In the genomic region with DNA sequence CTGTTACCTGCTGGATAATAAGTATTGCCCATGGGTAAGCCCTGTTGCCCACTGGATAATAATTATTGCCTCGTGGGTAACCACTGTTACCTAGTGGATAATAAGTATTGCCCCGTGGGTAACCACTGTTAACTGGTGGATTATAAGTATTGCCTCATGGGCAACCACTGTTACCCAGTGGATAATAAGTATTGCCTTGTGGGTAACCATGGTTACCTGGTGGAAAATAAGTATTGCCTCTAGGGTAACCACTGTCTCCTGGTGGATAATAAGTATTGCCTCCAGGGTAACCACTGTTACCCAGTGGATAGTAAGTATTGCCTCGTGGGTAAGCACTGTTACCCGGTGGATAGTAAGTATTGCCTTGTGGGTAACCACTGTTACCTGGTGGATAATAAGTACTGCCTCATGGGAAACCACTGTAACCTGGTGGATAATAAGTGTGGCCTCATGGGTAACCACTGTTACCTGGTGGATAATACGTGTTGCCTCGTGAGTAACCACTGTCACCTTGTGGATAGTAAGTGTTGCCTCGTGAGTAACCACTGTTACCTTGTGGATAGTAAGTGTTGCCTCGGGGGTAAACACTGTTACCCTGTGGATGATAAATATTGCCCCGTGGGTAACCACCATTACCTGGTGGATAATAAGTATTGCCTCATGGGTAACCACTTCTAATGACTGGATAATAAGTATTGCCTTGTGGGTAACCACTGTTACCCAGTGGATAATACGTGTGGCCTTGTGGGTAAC, we compare ENCODE assay signal across 25 cellular contexts. TPM values are rescaled to one million over a fixed set of nuclear protein-coding genes. Genes with fewer than 3 reads are reported as not detected.
DNase-seq lines count a peak whose midpoint lies in the region; ATAC-seq, FAIRE-seq and TF ChIP-seq lines count a peak whose summit lies in the region.
"Had no signal": no experiment of that assay in that cellular context is flagged by ENCODE, and none has a peak within 500 bp of the region (broad histone marks: within the 10 kb centered on the region; RNA-seq: fewer than 3 reads in every experiment).

No MANE protein-coding gene starts in this region.

- no peak overlapping the region for H3K4me2 ChIP-seq in GM12878 (ENCODE audit: control insufficient read depth, insufficient read depth)

- FAIRE-seq in GM18507 (lab: Jason Lieb, UNC) = peak; percentile 65
- FAIRE-seq in GM12878 (lab: Jason Lieb, UNC) = no peak
- FAIRE-seq: A204.1, H54, HepG2 had no signal

- no peaks in the 10 kb centered on the region for H3K9me3 Mint-ChIP-seq in osteocyte (ENCODE audit: unreplicated experiment)
- H3K9me3 Mint-ChIP-seq: CD8-positive, alpha-beta memory T cell had no signal

- H3K36me3 ChIP-seq in GM12878 (ENCODE audit: control insufficient read depth in 2 of 2, insufficient read depth in 2 of 2, low read length in 1 of 2) = no peaks in the 10 kb centered on the region
- H3K36me3 ChIP-seq: BE2C had no signal

- H3K36me3 Mint-ChIP-seq in osteocyte (ENCODE audit: unreplicated experiment) = no peaks in the 10 kb centered on the region
- H3K36me3 Mint-ChIP-seq: CD4-positive, CD25-positive, alpha-beta regulatory T cell; CD8-positive, alpha-beta memory T cell; IgD-negative memory B cell had no signal

- no peak for TF ChIP-seq RAD21 in GM12878 (IDR thresholded peaks at IDR 0.05; ENCODE audit: insufficient read depth, low read depth, low read length)

- RAD21 ChIA-PET in GM12878 (lab: Charles Lee; ENCODE audit: unreplicated experiment) = no interaction called here

- H4K20me1 ChIP-seq in GM12878 (ENCODE audit: control insufficient read depth, insufficient read depth) = no peaks in the 10 kb centered on the region

- H3K27ac ChIP-seq in GM12878 (ENCODE audit: control insufficient read depth, insufficient read depth) = no peak overlapping the region
- H3K27ac ChIP-seq: GM23248, HL-60 had no signal

- under 1% methylated on average over 10 of the region's 10 CpGs for WGBS in GM12878 (ENCODE audit: insufficient coverage, insufficient replicate concordance, low lambda C conversion rate, missing lambda C conversion rate)

- POLR2A ChIA-PET in GM12878 (lab: Charles Lee) = no interaction called here

- no peak overlapping the region for H3K27ac Mint-ChIP-seq in osteocyte (ENCODE audit: unreplicated experiment)
- H3K27ac Mint-ChIP-seq: CD4-positive, CD25-positive, alpha-beta regulatory T cell; CD8-positive, alpha-beta memory T cell; IgD-negative memory B cell had no signal

- peaks cover 4% of the 10 kb centered on the region for H3K9me3 ChIP-seq in GM12878 (replicated peaks; ENCODE audit: control insufficient read depth, insufficient read depth, low read length)

- H3K4me3 Mint-ChIP-seq in osteocyte (ENCODE audit: unreplicated experiment) = no peak overlapping the region
- H3K4me3 Mint-ChIP-seq: CD4-positive, CD25-positive, alpha-beta regulatory T cell; CD8-positive, alpha-beta memory T cell; IgD-negative memory B cell had no signal

- BruUV-seq in GM12878 (replicated peaks; lab: Mats Ljungman, UMichigan) = no TSS peak

- no peak overlapping the region for H2AFZ ChIP-seq in GM12878 (ENCODE audit: control insufficient read depth, low read depth, low read length)
- H2AFZ ChIP-seq: GM23248 had no signal

- TF ChIP-seq CTCF in GM12878 (IDR thresholded peaks at IDR 0.05 in 2 of 3, conservative IDR thresholded peaks at IDR 0.05 in 1 of 3; ENCODE audit: control insufficient read depth in 2 of 3, extremely low read depth in 1 of 3, insufficient read depth in 1 of 3, low read depth in 3 of 3, low read length in 3 of 3) (no peak), osteocyte (IDR thresholded peaks at IDR 0.05) (no peak)

- no peaks in the 10 kb centered on the region for H3K4me1 ChIP-seq in GM12878 (ENCODE audit: control insufficient read depth, insufficient read depth, low read length)
- H3K4me1 ChIP-seq: BE2C had no signal

- no peaks in the 10 kb centered on the region for H3K4me1 Mint-ChIP-seq in osteocyte (ENCODE audit: unreplicated experiment)
- H3K4me1 Mint-ChIP-seq: CD4-positive, CD25-positive, alpha-beta regulatory T cell; CD8-positive, alpha-beta memory T cell; IgD-negative memory B cell had no signal

- in situ Hi-C loops in GM12878 (cut with MboI) = no loop called here

- SMC1A ChIA-PET in GM12878 (lab: Charles Lee; ENCODE audit: uncharacterized antibody, unreplicated experiment) = no interaction called here

- no peak for TF ChIP-seq EP300 in GM12878 (IDR thresholded peaks at IDR 0.05; ENCODE audit: borderline replicate concordance in 1 of 2, control insufficient read depth in 1 of 2, low read depth in 2 of 2, low read length in 2 of 2)

- CTCF ChIA-PET in GM12878 (lab: Yijun Ruan, JAX) = no interaction called here

- no peak overlapping the region for H3K9ac ChIP-seq in GM12878 (ENCODE audit: control insufficient read depth, insufficient read depth, low read length)
- H3K9ac ChIP-seq: GM23248 had no signal

- H3K27me3 Mint-ChIP-seq in osteocyte (ENCODE audit: unreplicated experiment) = no peaks in the 10 kb centered on the region
- H3K27me3 Mint-ChIP-seq: CD4-positive, CD25-positive, alpha-beta regulatory T cell; CD8-positive, alpha-beta memory T cell; IgD-negative memory B cell had no signal

- no peak overlapping the region for H3K4me3 ChIP-seq in GM12878
- H3K4me3 ChIP-seq: GM23248 had no signal

- intact Hi-C loops in GM12878 (cut with micrococcal nuclease; ENCODE audit: unreplicated experiment) = no loop called here

- no peaks in the 10 kb centered on the region for H3K27me3 ChIP-seq in GM12878 (replicated peaks in 1 of 2; ENCODE audit: control insufficient read depth in 2 of 2, insufficient read depth in 2 of 2, low read length in 1 of 2)
- H3K27me3 ChIP-seq: BE2C had no signal

- peak; percentile 31 for ATAC-seq in GM12878
- ATAC-seq: HepG2 had no signal

- DNase-seq in GM18507 (ENCODE audit: extremely low spot score, insufficient read length, low read depth) (no peak), GM12878 (ENCODE audit: low read depth, low spot score) (no peak), osteocyte (ENCODE audit: extremely low spot score, unreplicated experiment) (peak; percentile 21), MV-4-11 (lab: John Stamatoyannopoulos, UW) (no peak), HT-29 (ENCODE audit: low spot score) (no peak)
- DNase-seq in activated effector memory CD4-positive, alpha-beta T cell treated with anti-CD3 and anti-CD28 coated beads, Interleukin-2, amount 50 U/mL, for 16 hours = no peak
- DNase-seq: ACHN; BE2C; C1 segment of cervical spinal cord; CD4-positive, CD25-positive, alpha-beta regulatory T cell; CD8-positive, alpha-beta memory T cell; COR-L47; DMS153; DMS79; GDM1; GM23248; HCEC 1CT; Kasumi-1; KG1 had no signal

- TF ChIP-seq POLR2A in GM12878 (IDR thresholded peaks at IDR 0.05; ENCODE audit: low read depth, low read length) = no peak

- H3K79me2 ChIP-seq in GM12878 (ENCODE audit: control insufficient read depth, insufficient read depth, low read length) = no peaks in the 10 kb centered on the region

TF ChIP-seq in GM12878, 131 proteins besides CTCF, POLR2A, EP300 and RAD21 (continues in another document):
- TF ChIP-seq, protein P1, sequence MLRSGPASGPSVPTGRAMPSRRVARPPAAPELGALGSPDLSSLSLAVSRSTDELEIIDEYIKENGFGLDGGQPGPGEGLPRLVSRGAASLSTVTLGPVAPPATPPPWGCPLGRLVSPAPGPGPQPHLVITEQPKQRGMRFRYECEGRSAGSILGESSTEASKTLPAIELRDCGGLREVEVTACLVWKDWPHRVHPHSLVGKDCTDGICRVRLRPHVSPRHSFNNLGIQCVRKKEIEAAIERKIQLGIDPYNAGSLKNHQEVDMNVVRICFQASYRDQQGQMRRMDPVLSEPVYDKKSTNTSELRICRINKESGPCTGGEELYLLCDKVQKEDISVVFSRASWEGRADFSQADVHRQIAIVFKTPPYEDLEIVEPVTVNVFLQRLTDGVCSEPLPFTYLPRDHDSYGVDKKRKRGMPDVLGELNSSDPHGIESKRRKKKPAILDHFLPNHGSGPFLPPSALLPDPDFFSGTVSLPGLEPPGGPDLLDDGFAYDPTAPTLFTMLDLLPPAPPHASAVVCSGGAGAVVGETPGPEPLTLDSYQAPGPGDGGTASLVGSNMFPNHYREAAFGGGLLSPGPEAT (IDR thresholded peaks at IDR 0.05; ENCODE audit: low read depth) = no peak; the same call in 1 of the 2 replicates

RNA-seq across cellular contexts. Expression of a gene that starts 29.0 kb away (rescaled TPM):
- total RNA-seq in GM12878 (2013; cell fraction: nucleolus; rRNA removed) = not detected in 2 replicates
- not detected in 2 replicates for total RNA-seq in GM12878 (2014; rRNA removed)
- not detected in 2 replicates for total RNA-seq in GM12878 (2014; rRNA removed; fragmentation: Illumina TruSeq; extraction: Trizol)
- total RNA-seq in GM12878 (2021) = not detected in 2 replicates
- not detected for polyA plus RNA-seq in GM12878 (2011; ENCODE audit: low read depth)
- not detected in 2 replicates for polyA plus RNA-seq in GM12878 (2011; rRNA removed)
- not detected in 2 replicates for polyA plus RNA-seq in GM12878 (2011; cell fraction: cytosol; rRNA removed)
- not detected in 2 replicates for polyA plus RNA-seq in GM12878 (2011; cell fraction: nucleus; rRNA removed)
- not detected in 2 replicates for polyA plus RNA-seq in GM12878 (2012)
- polyA plus RNA-seq in GM12878 (2014; fragmentation: Illumina TruSeq; extraction: Trizol) = not detected in 2 replicates
- not detected for polyA plus RNA-seq in GM12878 (2014; fragmentation: Nextera tagmentation; extraction: Ambion mirVana)
- not detected in 2 replicates for polyA plus RNA-seq in GM12878 (2014; rRNA removed)
- not detected for polyA plus RNA-seq in GM12878 (2016; fragmentation: Nextera tagmentation; extraction: Ambion mirVana)
- polyA minus RNA-seq in GM12878 (2011; rRNA and poly(A)+ RNA removed) = not detected in 2 replicates
- polyA minus RNA-seq in GM12878 (2011; cell fraction: cytosol; rRNA and poly(A)+ RNA removed) = not detected in 2 replicates
- not detected in 2 replicates for polyA minus RNA-seq in GM12878 (2011; cell fraction: nucleus; rRNA and poly(A)+ RNA removed)
- not detected in 2 replicates for total RNA-seq in osteocyte
- total RNA-seq in HT-29 (2014; rRNA removed; shearing (Covaris generic)) = not detected in 2 replicates
- total RNA-seq: CD4-positive, CD25-positive, alpha-beta regulatory T cell; CD8-positive, alpha-beta memory T cell; Daoy; GM23248; HepG2 had no signal
- polyA plus RNA-seq: CD4-positive, CD25-positive, alpha-beta regulatory T cell; CD8-positive, alpha-beta memory T cell; GM23248; HepG2; IgD-negative memory B cell had no signal

RNA-seq across cellular contexts. Expression of a gene that starts 53.7 kb away (rescaled TPM):
- total RNA-seq in GM12878 (2013; cell fraction: nucleolus; rRNA removed) = not detected in 2 replicates
- total RNA-seq in GM12878 (2014; rRNA removed) = not detected in 2 replicates
- not detected in 2 replicates for total RNA-seq in GM12878 (2014; rRNA removed; fragmentation: Illumina TruSeq; extraction: Trizol)
- not detected in 2 replicates for total RNA-seq in GM12878 (2021)
- polyA plus RNA-seq in GM12878 (2011; ENCODE audit: low read depth) = not detected
- polyA plus RNA-seq in GM12878 (2011; rRNA removed) = not detected in 2 replicates
- not detected in 2 replicates for polyA plus RNA-seq in GM12878 (2011; cell fraction: cytosol; rRNA removed)
- not detected in 2 replicates for polyA plus RNA-seq in GM12878 (2011; cell fraction: nucleus; rRNA removed)
- polyA plus RNA-seq in GM12878 (2012) = not detected in 2 replicates
- not detected in 2 replicates for polyA plus RNA-seq in GM12878 (2014; fragmentation: Illumina TruSeq; extraction: Trizol)
- polyA plus RNA-seq in GM12878 (2014; fragmentation: Nextera tagmentation; extraction: Ambion mirVana) = not detected
- not detected in 2 replicates for polyA plus RNA-seq in GM12878 (2014; rRNA removed)
- not detected for polyA plus RNA-seq in GM12878 (2016; fragmentation: Nextera tagmentation; extraction: Ambion mirVana)
- not detected in 2 replicates for polyA minus RNA-seq in GM12878 (2011; rRNA and poly(A)+ RNA removed)
- not detected in 2 replicates for polyA minus RNA-seq in GM12878 (2011; cell fraction: cytosol; rRNA and poly(A)+ RNA removed)
- not detected in 2 replicates for polyA minus RNA-seq in GM12878 (2011; cell fraction: nucleus; rRNA and poly(A)+ RNA removed)
- not detected in 2 replicates for total RNA-seq in osteocyte
- total RNA-seq in HT-29 (2014; rRNA removed; shearing (Covaris generic)) = not detected in 2 replicates
- total RNA-seq: CD4-positive, CD25-positive, alpha-beta regulatory T cell; CD8-positive, alpha-beta memory T cell; Daoy; GM23248; HepG2 had no signal
- polyA plus RNA-seq: CD4-positive, CD25-positive, alpha-beta regulatory T cell; CD8-positive, alpha-beta memory T cell; HepG2; IgD-negative memory B cell had no signal
